14 cellular contexts compared by ENCODE assay signal in the genomic region with DNA sequence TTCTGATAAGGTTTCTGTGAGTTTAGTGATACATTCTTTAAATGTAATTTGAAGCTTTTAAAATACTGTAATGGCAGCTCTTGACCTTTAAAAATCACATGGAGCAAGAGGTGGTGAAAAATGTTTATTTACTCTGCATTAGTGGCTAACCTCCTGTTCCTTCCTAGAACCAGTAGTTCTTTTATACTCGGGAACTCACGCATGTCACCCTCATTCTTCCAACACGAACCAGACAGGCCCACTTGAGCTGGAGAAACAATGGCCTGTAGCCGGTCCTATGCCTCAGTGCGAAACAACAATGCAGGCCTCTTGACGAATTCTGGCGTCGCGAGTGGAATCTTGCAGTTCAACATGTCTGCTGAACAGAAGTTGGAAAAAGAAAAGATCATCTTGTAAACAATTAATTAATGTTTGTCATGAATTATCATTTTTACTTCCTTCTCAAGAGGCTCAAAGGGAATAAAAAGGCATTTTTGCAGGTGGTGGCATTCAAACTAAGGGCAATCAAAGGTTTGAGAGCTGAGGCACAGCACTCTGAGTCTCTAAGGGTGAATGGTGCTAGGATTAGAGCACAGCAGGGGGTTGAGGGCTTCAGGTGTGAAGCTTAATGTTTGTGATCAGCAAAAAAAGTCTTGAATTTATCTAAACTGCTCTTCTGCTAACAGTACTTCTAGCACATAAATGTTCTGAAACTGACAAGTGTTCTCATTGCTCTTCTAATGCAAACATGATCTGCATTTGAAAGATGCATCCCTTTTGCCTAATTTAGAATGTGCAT. TPM values are rescaled to one million over a fixed set of nuclear protein-coding genes. Genes with fewer than 3 reads are reported as not detected.
DNase-seq lines count a peak whose midpoint lies in the region; ATAC-seq and TF ChIP-seq lines count a peak whose summit lies in the region.
"Had no signal": no experiment of that assay in that cellular context is flagged by ENCODE, and none has a peak within 500 bp of the region (broad histone marks: within the 10 kb centered on the region; RNA-seq: fewer than 3 reads in every experiment).

No MANE protein-coding gene starts in this region.

- CTCF ChIA-PET in MCF 10A (lab: Yijun Ruan, JAX), result interaction anchor here (0.7 kb wide), 2 partner anchors 34 to 427 kb away, joined by 3 read pairs; no protein-coding TSS in a partner anchor

- no peak overlapping the region for H3K4me3 Mint-ChIP-seq in MCF 10A (ENCODE audit: unreplicated experiment)
- H3K4me3 Mint-ChIP-seq: activated CD4-positive, alpha-beta memory T cell treated with anti-CD3 and anti-CD28 coated beads, Interleukin-2, amount 10 ng/mL, durations not matched to agents 7 days and 5 days; stimulated activated naive CD8-positive, alpha-beta T cell treated with anti-CD3 and anti-CD28 coated beads, Interleukin-15, Interleukin-2, amounts not matched to agents 100 ng/mL and 50 ng/mL, for 24 hours had no signal

- DNase-seq in Daoy (ENCODE audit: low read depth) (peak; percentile 35), NCI-H187 (lab: John Stamatoyannopoulos, UW) (peak; percentile 97 to 100), NCI-H774 (lab: John Stamatoyannopoulos, UW) (peak; percentile 90), lung (ENCODE audit: low spot score) (peak; percentile 63), MCF 10A (ENCODE audit: unreplicated experiment) (no peak), GM23248 (no peak), tibial nerve (ENCODE audit: low spot score in 2 of 2) (no peak), Peyer's patch (no peak)
- DNase-seq: activated CD4-positive, alpha-beta memory T cell treated with anti-CD3 and anti-CD28 coated beads, Interleukin-2, amount 10 ng/mL, durations not matched to agents 7 days and 5 days; NCI-H2171 had no signal

- no peaks in the 10 kb centered on the region for H3K9me3 ChIP-seq in lung (ENCODE audit: control insufficient read depth in 2 of 2, insufficient read depth in 1 of 2, low read length in 1 of 2)
- no peaks in the 10 kb centered on the region for H3K9me3 ChIP-seq in GM23248 (ENCODE audit: low read depth)
- H3K9me3 ChIP-seq in tibial nerve, result no peaks in the 10 kb centered on the region
- no peaks in the 10 kb centered on the region for H3K9me3 ChIP-seq in Peyer's patch
- H3K9me3 ChIP-seq: breast epithelium had no signal

- 54 to 71% methylated on average over 9 of the region's 9 CpGs for WGBS in lung, 2 donors
- 77% methylated on average over 9 of the region's 9 CpGs for WGBS in GM23248 (ENCODE audit: low coverage in 1 of 2, low lambda C conversion rate in 2 of 2, missing lambda C conversion rate in 2 of 2), 2 experiments
- 74 to 80% methylated on average over 9 of the region's 9 CpGs for WGBS in tibial nerve, 2 donors

- in situ Hi-C loops in GM23248 (cut with MboI), result no loop called here

- H3K4me2 ChIP-seq in GM23248 (ENCODE audit: unreplicated experiment), result no peak overlapping the region
- H3K4me2 ChIP-seq: KMS-11 had no signal

- H3K9ac ChIP-seq in GM23248, result no peak overlapping the region
- H3K9ac ChIP-seq: KMS-11 had no signal

- H3K4me1 ChIP-seq in lung (ENCODE audit: control insufficient read depth in 2 of 2, insufficient read depth in 2 of 2, low read length in 2 of 2) (peaks cover 0 to 2% of the 10 kb centered on the region in 2 donors), GM23248 (ENCODE audit: insufficient read depth) (no peaks in the 10 kb centered on the region), tibial nerve (peaks cover 0 to 11% (median 0%) of the 10 kb centered on the region in 4 donors), Peyer's patch (peaks cover 0 to 7% (median 0%) of the 10 kb centered on the region in 4 donors)
- H3K4me1 ChIP-seq: breast epithelium had no signal

- H3K27ac Mint-ChIP-seq in MCF 10A (ENCODE audit: low read depth, unreplicated experiment), result no peak overlapping the region
- H3K27ac Mint-ChIP-seq: activated CD4-positive, alpha-beta memory T cell treated with anti-CD3 and anti-CD28 coated beads, Interleukin-2, amount 10 ng/mL, durations not matched to agents 7 days and 5 days; stimulated activated naive CD8-positive, alpha-beta T cell treated with anti-CD3 and anti-CD28 coated beads, Interleukin-15, Interleukin-2, amounts not matched to agents 100 ng/mL and 50 ng/mL, for 24 hours had no signal

- no peak for TF ChIP-seq EP300 in tibial nerve (IDR thresholded peaks at IDR 0.05)

- H4K20me1 ChIP-seq in GM23248 (ENCODE audit: insufficient read depth), result no peaks in the 10 kb centered on the region

- no TSS peak for BruUV-seq in MCF 10A (replicated peaks; lab: Mats Ljungman, UMichigan)

- TF ChIP-seq CTCF in lung (IDR thresholded peaks at IDR 0.05; ENCODE audit: control extremely low read depth, extremely low read depth) (no peak), MCF 10A (IDR thresholded peaks at IDR 0.05; ENCODE audit: unreplicated experiment) (no peak), tibial nerve (IDR thresholded peaks at IDR 0.05) (no peak), Peyer's patch (IDR thresholded peaks at IDR 0.05) (no peak)

- ATAC-seq in lung (ENCODE audit: insufficient read depth, low FRiP score), result peak; percentile 44
- ATAC-seq: left lobe of liver had no signal

- H3K9me2 ChIP-seq in GM23248 (ENCODE audit: insufficient read depth), result no peaks in the 10 kb centered on the region

- H3K36me3 Mint-ChIP-seq in MCF 10A (ENCODE audit: insufficient read depth, unreplicated experiment), result no peaks in the 10 kb centered on the region

- POLR2A ChIA-PET in MCF 10A (lab: Yijun Ruan, JAX), result no interaction called here

- peaks cover 5% of the 10 kb centered on the region for H3K4me1 Mint-ChIP-seq in MCF 10A (ENCODE audit: insufficient read depth, unreplicated experiment)

- H3K4me3 ChIP-seq in lung, result no peak overlapping the region
- H3K4me3 ChIP-seq in GM23248, result no peak overlapping the region
- no peak overlapping the region for H3K4me3 ChIP-seq in tibial nerve
- H3K4me3 ChIP-seq in Peyer's patch, result no peak overlapping the region
- H3K4me3 ChIP-seq: breast epithelium had no signal

- H3K27ac ChIP-seq in lung (ENCODE audit: low read depth in 1 of 2, low read length in 1 of 2) (peak overlapping the region in 1 of 2 donors; percentile 65), GM23248 (no peak overlapping the region), tibial nerve (no peak overlapping the region), Peyer's patch (no peak overlapping the region)
- H3K27ac ChIP-seq: breast epithelium, KMS-11 had no signal

- H2AFZ ChIP-seq in GM23248, result no peak overlapping the region

- no peaks in the 10 kb centered on the region for H3K27me3 Mint-ChIP-seq in MCF 10A (ENCODE audit: insufficient read depth, unreplicated experiment)

- H3K9me3 Mint-ChIP-seq in MCF 10A (ENCODE audit: unreplicated experiment), result no peaks in the 10 kb centered on the region
- H3K9me3 Mint-ChIP-seq: activated CD4-positive, alpha-beta memory T cell treated with anti-CD3 and anti-CD28 coated beads, Interleukin-2, amount 10 ng/mL, durations not matched to agents 7 days and 5 days had no signal

- intact Hi-C loops in MCF 10A (cut with micrococcal nuclease), result no loop called here

- TF ChIP-seq POLR2A in tibial nerve (IDR thresholded peaks at IDR 0.05) (no peak), Peyer's patch (IDR thresholded peaks at IDR 0.05) (no peak)

- H3K36me3 ChIP-seq in lung (ENCODE audit: control insufficient read depth in 2 of 2, insufficient read depth in 2 of 2, low read length in 2 of 2) (no peaks in the 10 kb centered on the region), GM23248 (ENCODE audit: low read depth) (no peaks in the 10 kb centered on the region), tibial nerve (no peaks in the 10 kb centered on the region), Peyer's patch (no peaks in the 10 kb centered on the region)
- H3K36me3 ChIP-seq: breast epithelium had no signal

- H3K79me2 ChIP-seq in GM23248 (ENCODE audit: insufficient read depth), result no peaks in the 10 kb centered on the region

- H3K27me3 ChIP-seq in lung (ENCODE audit: control insufficient read depth, insufficient read depth) (no peaks in the 10 kb centered on the region), GM23248 (replicated peaks; ENCODE audit: insufficient read depth) (peaks cover 51% of the 10 kb centered on the region), tibial nerve (peaks cover 0 to 27% of the 10 kb centered on the region in 2 donors), Peyer's patch (no peaks in the 10 kb centered on the region)

- no peaks in the 10 kb centered on the region for H3F3A ChIP-seq in GM23248 (ENCODE audit: insufficient read depth)

RNA-seq across cellular contexts. Expression of gene MBIP, which starts 51.3 kb away (rescaled TPM):
- total RNA-seq in Daoy (2014; rRNA removed; shearing (Covaris generic)), result 15.5 and 17.7 TPM in 2 replicates
- total RNA-seq in lung, result 100 to 1,000 TPM in 1 of 2 donors, 10 to 100 TPM in 1; 80.4 to 484 TPM
- 10 to 100 TPM; 32.5 to 88.2 TPM for polyA plus RNA-seq in lung
- total RNA-seq in MCF 10A (2022), result 20.9 and 21.5 TPM in 2 replicates
- total RNA-seq in GM23248 (2014; rRNA removed; shearing (Covaris generic)), result 6.2 and 9.0 TPM in 2 replicates
- 23.5 and 28.1 TPM in 2 replicates for polyA plus RNA-seq in GM23248 (2016; fragmentation: Nextera tagmentation; extraction: Ambion mirVana)
- 10 to 100 TPM; 18.9 to 38.0 (median 25.5) TPM for total RNA-seq in tibial nerve
- 10 to 100 TPM; 11.9 to 34.7 (median 17.7) TPM for total RNA-seq in Peyer's patch

Comparison
In these comparisons a context has a peak if more than half of its experiments do, and no peak if none do; other contexts are left out.
1. DNase-seq: peak in Daoy (single experiment), NCI-H187 (2 of 2), NCI-H774 (single experiment) and lung (single experiment); none in MCF 10A (single experiment), GM23248 (single experiment), tibial nerve (0 of 2) and Peyer's patch (0 of 3).